In the genomic region with DNA sequence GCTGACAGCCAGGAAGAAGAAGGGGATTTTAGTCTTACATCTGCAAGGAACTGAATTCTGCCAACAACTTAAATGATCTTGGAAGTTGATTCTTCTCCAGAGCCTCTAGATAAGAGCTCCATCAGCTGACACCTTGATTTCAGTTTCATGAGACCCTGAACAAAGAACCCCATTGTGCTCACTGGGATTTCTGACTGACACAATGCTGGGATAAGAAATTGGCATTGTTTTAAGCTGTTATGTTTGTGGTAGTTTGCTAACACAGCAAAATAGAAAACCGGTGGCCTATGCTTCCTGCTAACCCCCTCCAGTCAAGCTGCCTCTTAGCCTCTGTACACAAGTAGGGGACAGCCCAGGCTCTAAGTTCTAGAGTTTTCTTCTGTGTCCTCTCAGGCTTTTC, we compare ENCODE assay signal across 25 cellular contexts. TPM values are rescaled to one million over a fixed set of nuclear protein-coding genes. Genes with fewer than 3 reads are reported as not detected.
DNase-seq lines count a peak whose midpoint lies in the region; ATAC-seq and TF ChIP-seq lines count a peak whose summit lies in the region.
"Had no signal": no experiment of that assay in that cellular context is flagged by ENCODE, and none has a peak within 500 bp of the region (broad histone marks: within the 10 kb centered on the region; RNA-seq: fewer than 3 reads in every experiment).

No MANE protein-coding gene starts in this region.

- ATAC-seq in left lobe of liver (peak; percentile 59), T-cell (replicated peaks in 1 of 4) (no peak)
- ATAC-seq: GM23338; naive thymus-derived CD8-positive, alpha-beta T cell; upper lobe of right lung had no signal

- peak; percentile 5 for DNase-seq in NCI-H526 treated with DMSO at 0.1 percent for 48 hours (lab: John Stamatoyannopoulos, UW)
- peak in 5 of 61 donors; percentile 6 to 51 (median 19) for DNase-seq in caudate nucleus (lab: John Stamatoyannopoulos, UW)
- DNase-seq in left lobe of liver (ENCODE audit: low spot score) = no peak
- peak; percentile 57 for DNase-seq in retinal pigment epithelial cell (ENCODE audit: low read depth)
- DNase-seq in NK-92 treated with Interleukin-12 subunit alpha and Interleukin-12 subunit beta, amount 100 ng/mL, for 24 hours (lab: John Stamatoyannopoulos, UW) = no peak
- DNase-seq in T-cell = no peak
- no peak for DNase-seq in NCI-H2029 treated with DMSO at 0.1 percent for 48 hours (lab: John Stamatoyannopoulos, UW)
- DNase-seq: activated CD8-positive, alpha-beta memory T cell treated with anti-CD3 and anti-CD28 coated beads, Interleukin-2, amount 50 U/mL, for 48 hours; Caco-2; central memory CD4-positive, alpha-beta T cell; effector memory CD4-positive, alpha-beta T cell; esophagus squamous epithelium; KG1; naive thymus-derived CD8-positive, alpha-beta T cell; NCI-H187; NCI-H226; NCI-H82; stimulated activated CD4-positive, alpha-beta T cell treated with anti-CD3 and anti-CD28 coated beads, Interleukin-4, amount 100 ng/mL, for 1 hour; upper lobe of right lung had no signal

- H3K27ac Mint-ChIP-seq in T-cell = no peak overlapping the region
- H3K27ac Mint-ChIP-seq: GM23338; naive thymus-derived CD8-positive, alpha-beta T cell; stimulated activated naive CD8-positive, alpha-beta T cell treated with anti-CD3 and anti-CD28 coated beads, Interleukin-15, Interleukin-2, amounts not matched to agents 100 ng/mL and 50 ng/mL, for 24 hours had no signal

- H3K36me3 Mint-ChIP-seq in T-cell = no peaks in the 10 kb centered on the region
- H3K36me3 Mint-ChIP-seq: naive thymus-derived CD8-positive, alpha-beta T cell had no signal

- H3K9me3 Mint-ChIP-seq in T-cell = no peaks in the 10 kb centered on the region
- H3K9me3 Mint-ChIP-seq: GM23338; naive thymus-derived CD8-positive, alpha-beta T cell; stimulated activated naive CD8-positive, alpha-beta T cell treated with anti-CD3 and anti-CD28 coated beads, Interleukin-15, Interleukin-2, amounts not matched to agents 100 ng/mL and 50 ng/mL, for 24 hours had no signal

- POLR2A ChIA-PET in T-cell (lab: Charles Lee) = no interaction called here

- TF ChIP-seq CTCF in retinal pigment epithelial cell (conservative IDR thresholded peaks at IDR 0.05; ENCODE audit: low read depth, low read length) = no peak

- CTCF ChIA-PET in T-cell (lab: Charles Lee) = no interaction called here

- H3K27me3 Mint-ChIP-seq in T-cell = peaks cover 9 to 10% of the 10 kb centered on the region in 2 donors

- H3K4me3 ChIP-seq in retinal pigment epithelial cell (ENCODE audit: low read length) = no peak overlapping the region
- H3K4me3 ChIP-seq: esophagus squamous epithelium, GM23338, upper lobe of right lung had no signal

- no peaks in the 10 kb centered on the region for H3K4me1 Mint-ChIP-seq in T-cell
- H3K4me1 Mint-ChIP-seq: GM23338; naive thymus-derived CD8-positive, alpha-beta T cell had no signal

- no peak overlapping the region for H3K4me3 Mint-ChIP-seq in T-cell
- H3K4me3 Mint-ChIP-seq: GM23338; naive thymus-derived CD8-positive, alpha-beta T cell; stimulated activated naive CD8-positive, alpha-beta T cell treated with anti-CD3 and anti-CD28 coated beads, Interleukin-15, Interleukin-2, amounts not matched to agents 100 ng/mL and 50 ng/mL, for 24 hours had no signal

- peak overlapping the region; percentile 18 for H3K27ac ChIP-seq in caudate nucleus (ENCODE audit: low read depth, low read length)
- H3K27ac ChIP-seq: esophagus squamous epithelium, parathyroid adenoma, upper lobe of right lung, VCaP had no signal

RNA-seq across cellular contexts. Expression of a gene that starts 36.2 kb away (rescaled TPM):
- total RNA-seq in left lobe of liver (93.7 TPM), T-cell (under 1 TPM in 1 of 5 donors, not detected in 4; 0.38 TPM)
- total RNA-seq: Caco-2; naive thymus-derived CD8-positive, alpha-beta T cell; T-helper 2 cell treated with Interferon-gamma antibody and Interleukin-4, amounts not matched to agents 100 ng/mL and 5 ng/mL, for 36 hours had no signal

RNA-seq across cellular contexts. Expression of a gene that starts 58.0 kb away (rescaled TPM):
- total RNA-seq in left lobe of liver (not detected), T-cell (not detected)
- total RNA-seq: Caco-2; esophagus squamous epithelium; lung microvascular endothelial cell; naive thymus-derived CD8-positive, alpha-beta T cell; T-helper 2 cell treated with Interferon-gamma antibody and Interleukin-4, amounts not matched to agents 100 ng/mL and 5 ng/mL, for 36 hours; upper lobe of right lung had no signal

Comparison
In these comparisons a context has a peak if more than half of its experiments do, and no peak if none do; other contexts are left out.
1. DNase-seq: peak in NCI-H526 treated with DMSO at 0.1 percent for 48 hours (single experiment) and retinal pigment epithelial cell (single experiment); none in left lobe of liver (single experiment), NK-92 treated with Interleukin-12 subunit alpha and Interleukin-12 subunit beta, amount 100 ng/mL, for 24 hours (single experiment), T-cell (0 of 34) and NCI-H2029 treated with DMSO at 0.1 percent for 48 hours (single experiment).
2. RNA of a gene that starts 36.2 kb away (total RNA-seq): 93.7 TPM in left lobe of liver (single experiment); 0.38 TPM in T-cell; every median in the first group is over 10 times any median in the second.